9 cellular contexts compared by ENCODE assay signal in genomic region chr1:93552751-93553455, GRCh38.
DNase-seq lines count a peak whose midpoint lies in the region; ATAC-seq, FAIRE-seq and TF ChIP-seq lines count a peak whose summit lies in the region.
"Had no signal": no experiment of that assay in that cellular context is flagged by ENCODE, and none has a peak within 500 bp of the region (broad histone marks: within the 10 kb centered on the region; RNA-seq: fewer than 3 reads in every experiment).

No MANE protein-coding gene starts in this region.

- no peaks in the 10 kb centered on the region for H3K27me3 Mint-ChIP-seq in neural crest cell (ENCODE audit: low read depth)

- POLR2A ChIA-PET in endothelial cell of umbilical vein (lab: Charles Lee) = interaction anchor here (1.1 kb wide), 1 partner anchor 73 kb away, joined by 4 read pairs; no protein-coding TSS in a partner anchor

- H3K79me2 ChIP-seq in DND-41 (ENCODE audit: insufficient read depth, low read length) (no peaks in the 10 kb centered on the region), endothelial cell of umbilical vein (ENCODE audit: control insufficient read depth, insufficient read depth, low read length) (no peaks in the 10 kb centered on the region)

- no peaks in the 10 kb centered on the region for H3K27me3 ChIP-seq in DND-41 (ENCODE audit: insufficient read depth, low read length, poor library complexity)
- no peaks in the 10 kb centered on the region for H3K27me3 ChIP-seq in endothelial cell of umbilical vein (ENCODE audit: control insufficient read depth in 2 of 2, insufficient read depth in 2 of 2, low read length in 2 of 2)
- no peaks in the 10 kb centered on the region for H3K27me3 ChIP-seq in prostate gland (replicated peaks; ENCODE audit: insufficient read depth)

- H3K36me3 ChIP-seq in DND-41 (ENCODE audit: insufficient read depth, low read length) = peaks cover 39% of the 10 kb centered on the region; the same call in 1 of the 2 replicates
- H3K36me3 ChIP-seq in endothelial cell of umbilical vein (ENCODE audit: control insufficient read depth in 2 of 2, extremely low read depth in 1 of 2, insufficient read depth in 2 of 2, low read length in 2 of 2) = peaks cover 9 to 10% of the 10 kb centered on the region in 2 experiments
- no peaks in the 10 kb centered on the region for H3K36me3 ChIP-seq in prostate gland

- peaks cover 12% of the 10 kb centered on the region for H3K36me3 Mint-ChIP-seq in neural crest cell (ENCODE audit: low read depth)
- H3K36me3 Mint-ChIP-seq: activated naive CD8-positive, alpha-beta T cell treated with anti-CD3 and anti-CD28 coated beads, Interleukin-2, amount 10 ng/mL, durations not matched to agents 7 days and 5 days had no signal

- H3K4me3 ChIP-seq in DND-41 (ENCODE audit: low read depth in 1 of 2, low read length in 2 of 2) (no peak overlapping the region), endothelial cell of umbilical vein (replicated peaks in 1 of 3; ENCODE audit: insufficient read depth in 1 of 3, low read depth in 1 of 3, low read length in 3 of 3) (no peak overlapping the region), lower leg skin (ENCODE audit: low read depth, poor library complexity, severe bottlenecking) (no peak overlapping the region), prostate gland (no peak overlapping the region)

- CTCF ChIA-PET in endothelial cell of umbilical vein (lab: Charles Lee) = interaction anchor here (0.8 to 2.9 kb wide), 9 partner anchors 11 to 291 kb away, joined by 3 to 11 read pairs (median 4); partner anchors contain the start of gene FNBP1L

- H3K4me1 Mint-ChIP-seq in neural crest cell = peaks cover 43% of the 10 kb centered on the region

- H3K9ac ChIP-seq in DND-41 (ENCODE audit: low read depth, low read length) (no peak overlapping the region), endothelial cell of umbilical vein (replicated peaks; ENCODE audit: extremely low read depth, insufficient read depth, low read length) (no peak overlapping the region)

- DNase-seq in DND-41 = peak; percentile 32
- peak; percentile 64 to 81 for DNase-seq in NCI-H524 (lab: John Stamatoyannopoulos, UW)
- DNase-seq in endothelial cell of umbilical vein (ENCODE audit: low read depth, low spot score) = peak; percentile 70
- DNase-seq in neural crest cell (ENCODE audit: low read depth, low spot score) = no peak
- no peak for DNase-seq in lower leg skin (ENCODE audit: low spot score in 2 of 2)
- no peak for DNase-seq in prostate gland (ENCODE audit: low spot score)
- DNase-seq in GM19240 (ENCODE audit: insufficient read length, low spot score) = no peak
- DNase-seq: activated naive CD8-positive, alpha-beta T cell treated with anti-CD3 and anti-CD28 coated beads, Interleukin-2, amount 10 ng/mL, durations not matched to agents 7 days and 5 days had no signal

- TF ChIP-seq POLR2A in endothelial cell of umbilical vein (IDR thresholded peaks at IDR 0.05; ENCODE audit: low read depth, low read length) (no peak), lower leg skin (IDR thresholded peaks at IDR 0.05) (no peak), prostate gland (IDR thresholded peaks at IDR 0.05) (no peak)

- WGBS in lower leg skin, 2 donors = 59 to 61% methylated on average over 9 of the region's 9 CpGs
- 37% methylated on average over 9 of the region's 9 CpGs for WGBS in prostate gland

- H4K20me1 ChIP-seq in DND-41 (ENCODE audit: insufficient read depth, low read length) (no peaks in the 10 kb centered on the region), endothelial cell of umbilical vein (replicated peaks; ENCODE audit: control insufficient read depth, extremely low read depth, insufficient read depth, low read length) (no peaks in the 10 kb centered on the region)

- ATAC-seq in DND-41 (ENCODE audit: insufficient read depth, low read depth) = peak; percentile 72; the same call in 2 of the 3 replicates
- ATAC-seq in HG03097 (IDR thresholded peaks at IDR 0.05; ENCODE audit: low FRiP score, unreplicated experiment) = no peak

- intact Hi-C loops in endothelial cell of umbilical vein (cut with micrococcal nuclease) = loop anchor here (1.0 kb wide), 1 partner anchor 208 kb away; the partner anchor contains the start of gene DR1
- intact Hi-C loops in lower leg skin (cut with DNase I; ENCODE audit: low total_unique reads) = no loop called here
- intact Hi-C loops in prostate gland (cut with DNase I) = no loop called here

- TF ChIP-seq CTCF in DND-41 (IDR thresholded peaks at IDR 0.05; ENCODE audit: borderline replicate concordance, extremely low read depth, low read length, poor library complexity, severe bottlenecking) (no peak), endothelial cell of umbilical vein (IDR thresholded peaks at IDR 0.05; ENCODE audit: extremely low read depth in 1 of 2, insufficient read depth in 1 of 2, low read depth in 1 of 2, low read length in 2 of 2) (no peak), neural crest cell (conservative IDR thresholded peaks at IDR 0.05) (no peak), lower leg skin (IDR thresholded peaks at IDR 0.05) (no peak), prostate gland (IDR thresholded peaks at IDR 0.05) (no peak)

- H2AFZ ChIP-seq in DND-41 (ENCODE audit: low read depth, low read length) (no peak overlapping the region), endothelial cell of umbilical vein (ENCODE audit: low read depth, low read length) (no peak overlapping the region)

- peak overlapping the region; percentile 58 for H3K27ac Mint-ChIP-seq in neural crest cell (ENCODE audit: unreplicated experiment)
- H3K27ac Mint-ChIP-seq: activated naive CD8-positive, alpha-beta T cell treated with anti-CD3 and anti-CD28 coated beads, Interleukin-2, amount 10 ng/mL, durations not matched to agents 7 days and 5 days had no signal

- H3K4me2 ChIP-seq in DND-41 (ENCODE audit: insufficient read depth, low read length) = no peak overlapping the region
- peak overlapping the region; percentile 46 for H3K4me2 ChIP-seq in endothelial cell of umbilical vein (ENCODE audit: insufficient read depth, low read length)

- peak; percentile 48 for FAIRE-seq in endothelial cell of umbilical vein (lab: Jason Lieb, UNC)

- peaks cover 25% of the 10 kb centered on the region for H3K4me1 ChIP-seq in DND-41 (ENCODE audit: insufficient read depth, low read length)
- H3K4me1 ChIP-seq in endothelial cell of umbilical vein (ENCODE audit: control insufficient read depth, extremely low read depth, insufficient read depth, low read length) = peaks cover 58% of the 10 kb centered on the region
- peaks cover 4% of the 10 kb centered on the region for H3K4me1 ChIP-seq in prostate gland (replicated peaks)

- TSS peak; percentile 11 for BruUV-seq in endothelial cell of umbilical vein (replicated peaks; lab: Mats Ljungman, UMichigan)

- no peak overlapping the region for H3K27ac ChIP-seq in DND-41 (ENCODE audit: low read length)
- H3K27ac ChIP-seq in endothelial cell of umbilical vein (ENCODE audit: insufficient read depth, low read depth, low read length) = peak overlapping the region; percentile 34
- peak overlapping the region in 1 of 2 donors; percentile 21 for H3K27ac ChIP-seq in prostate gland

- no peaks in the 10 kb centered on the region for H3K9me3 ChIP-seq in DND-41 (ENCODE audit: insufficient read depth, low read length, severe bottlenecking)
- H3K9me3 ChIP-seq in endothelial cell of umbilical vein (replicated peaks; ENCODE audit: control insufficient read depth, insufficient read depth, low read length) = no peaks in the 10 kb centered on the region
- H3K9me3 ChIP-seq in prostate gland = no peaks in the 10 kb centered on the region

- peaks cover 3% of the 10 kb centered on the region for H3K9me3 Mint-ChIP-seq in neural crest cell
- H3K9me3 Mint-ChIP-seq: activated naive CD8-positive, alpha-beta T cell treated with anti-CD3 and anti-CD28 coated beads, Interleukin-2, amount 10 ng/mL, durations not matched to agents 7 days and 5 days had no signal

- H3K9me1 ChIP-seq in endothelial cell of umbilical vein (replicated peaks; ENCODE audit: control insufficient read depth, extremely low read depth, insufficient read depth, low read length) = no peaks in the 10 kb centered on the region

- H3K4me3 Mint-ChIP-seq in neural crest cell = peak overlapping the region; percentile 44
- H3K4me3 Mint-ChIP-seq: activated naive CD8-positive, alpha-beta T cell treated with anti-CD3 and anti-CD28 coated beads, Interleukin-2, amount 10 ng/mL, durations not matched to agents 7 days and 5 days had no signal

- dilution Hi-C loops in endothelial cell of umbilical vein (cut with MboI; ENCODE audit: extremely low pct_ligation_motif_present, low sequenced_read_pairs) = no loop called here

TF ChIP-seq in endothelial cell of umbilical vein, 7 proteins besides CTCF, POLR2A, EP300 and RAD21:
- no peak for TF ChIP-seq JUN (IDR thresholded peaks at IDR 0.05; ENCODE audit: borderline replicate concordance, insufficient read depth, insufficient read length, low read depth)
- no peak for TF ChIP-seq POLR2AphosphoS5 (IDR thresholded peaks at IDR 0.05; ENCODE audit: insufficient read depth, low read depth, low read length)
- no peak for TF ChIP-seq EZH2 (IDR thresholded peaks at IDR 0.05; ENCODE audit: borderline replicate concordance, low read depth, low read length, severe bottlenecking)
- TF ChIP-seq MAX (IDR thresholded peaks at IDR 0.05; ENCODE audit: insufficient read depth, insufficient read length) = no peak
- peak; percentile 29 for TF ChIP-seq GATA2 (IDR thresholded peaks at IDR 0.05; ENCODE audit: insufficient read depth, insufficient read length, low read depth, low read length)

Comparison
In these comparisons a context has a peak if more than half of its experiments do, and no peak if none do; other contexts are left out.
1. DNase-seq: peak in DND-41 (single experiment), NCI-H524 (2 of 2) and endothelial cell of umbilical vein (single experiment); none in neural crest cell (single experiment), lower leg skin (0 of 2), prostate gland (single experiment) and GM19240 (single experiment).